Comparison of ENCODE assay signal across 9 cellular contexts in the genomic region with DNA sequence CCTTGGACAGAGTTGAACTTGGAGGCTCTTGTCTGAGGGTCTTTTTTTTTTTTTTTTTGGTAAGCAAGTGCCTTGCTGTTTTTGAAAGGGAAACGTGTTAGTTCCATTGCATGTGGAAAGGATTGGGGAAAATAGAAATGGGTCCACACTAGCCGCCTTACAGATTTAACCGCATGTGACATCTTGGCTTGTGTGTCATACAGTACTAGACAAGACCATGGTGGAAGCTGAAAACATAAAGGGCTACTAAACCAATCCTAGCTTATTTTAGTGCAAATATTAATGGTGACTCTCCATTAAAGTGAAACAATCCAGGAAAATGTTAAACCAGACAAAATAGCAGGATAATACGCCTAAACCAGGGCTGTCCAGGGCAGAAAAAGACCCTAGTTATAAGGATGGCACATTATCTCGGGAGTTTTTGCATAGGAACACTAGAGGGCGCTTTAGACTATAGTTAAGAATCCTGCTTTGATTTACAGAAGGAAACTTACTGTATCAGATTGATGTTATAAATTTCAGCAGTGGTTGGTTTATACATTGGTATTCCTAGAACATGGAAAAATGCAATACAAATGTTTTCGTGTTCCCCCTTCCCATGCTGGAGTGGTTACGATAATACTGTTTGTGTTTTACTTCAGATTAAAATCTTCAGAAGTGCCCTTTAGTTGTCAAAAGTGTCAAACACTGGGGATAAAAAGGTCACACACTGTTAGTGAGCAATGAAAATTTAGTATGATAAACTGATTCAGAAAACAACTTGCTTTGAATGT. TPM values are rescaled to one million over a fixed set of nuclear protein-coding genes. Genes with fewer than 3 reads are reported as not detected.
A peak's percentile ranks its signal among the peaks of the same experiment; 100 is the strongest.
DNase-seq lines count a peak whose midpoint lies in the region; ATAC-seq, FAIRE-seq and TF ChIP-seq lines count a peak whose summit lies in the region.
"Had no signal": no experiment of that assay in that cellular context is flagged by ENCODE, and none has a peak within 500 bp of the region (broad histone marks: within the 10 kb centered on the region; RNA-seq: fewer than 3 reads in every experiment).

No MANE protein-coding gene starts in this region.

- CTCF ChIA-PET in HEK293 (lab: Yijun Ruan, JAX), result interaction anchor here (0.6 to 12.3 kb wide), 39 partner anchors 10 to 1733 kb away, joined by 3 to 252 read pairs (median 4); no protein-coding TSS in a partner anchor

- no peak overlapping the region for H3K4me3 Mint-ChIP-seq in progenitor cell of endocrine pancreas (ENCODE audit: low read depth)

- no peak overlapping the region for H3K27ac ChIP-seq in HEK293 (ENCODE audit: extremely low read depth, low read depth, low read length)

- H3K27ac Mint-ChIP-seq in progenitor cell of endocrine pancreas, result no peak overlapping the region

- DNase-seq in SIG-M5 treated with dmso at 0.1 percent for 504 hours (lab: John Stamatoyannopoulos, UW; ENCODE audit: unreplicated experiment) (peak; percentile 53), SIG-M5 (lab: John Stamatoyannopoulos, UW) (no peak), NCI-H2029 (lab: John Stamatoyannopoulos, UW) (peak; percentile 70), foreskin melanocyte (peak; percentile 45), progenitor cell of endocrine pancreas (ENCODE audit: low spot score, unreplicated experiment) (no peak), omental fat pad (ENCODE audit: low spot score) (no peak)

- ATAC-seq in omental fat pad (ENCODE audit: low FRiP score), result no peak

- peaks cover 4% of the 10 kb centered on the region; the same call in 1 of the 2 replicates for H3K4me1 ChIP-seq in HEK293 (ENCODE audit: control insufficient read depth, insufficient read depth, low read length)

- H3K9me3 Mint-ChIP-seq in progenitor cell of endocrine pancreas (ENCODE audit: low read depth), result no peaks in the 10 kb centered on the region

- H3K27me3 Mint-ChIP-seq in progenitor cell of endocrine pancreas, result peaks cover 3% of the 10 kb centered on the region

- H3K4me1 Mint-ChIP-seq in progenitor cell of endocrine pancreas (ENCODE audit: low read depth), result no peaks in the 10 kb centered on the region

- peak; percentile 71 for FAIRE-seq in TTC549 (lab: Jason Lieb, UNC)

- POLR2A ChIA-PET in HEK293 (lab: Yijun Ruan, JAX), result interaction anchor here (0.5 kb wide), 1 partner anchor 207 kb away, joined by 3 read pairs; no protein-coding TSS in a partner anchor

- H3K36me3 Mint-ChIP-seq in progenitor cell of endocrine pancreas (ENCODE audit: insufficient read depth), result no peaks in the 10 kb centered on the region

- no peaks in the 10 kb centered on the region for H3K9me3 ChIP-seq in HEK293 (ENCODE audit: control insufficient read depth, insufficient read depth, low read depth, low read length)
- H3K9me3 ChIP-seq: BLaER1 treated with 17β-estradiol and CSF1 and Interleukin-3, amounts not matched to agents 10 nM and 100 nM had no signal

- H3K36me3 ChIP-seq in HEK293 (ENCODE audit: control insufficient read depth in 2 of 2, insufficient read depth in 1 of 2, low read length in 2 of 2), result no peaks in the 10 kb centered on the region
- H3K36me3 ChIP-seq: BLaER1 treated with 17β-estradiol and CSF1 and Interleukin-3, amounts not matched to agents 10 nM and 100 nM had no signal

- H3K4me3 ChIP-seq in HEK293 (ENCODE audit: low read depth, low read length), result no peak overlapping the region
- H3K4me3 ChIP-seq: BLaER1 treated with 17β-estradiol and CSF1 and Interleukin-3, amounts not matched to agents 10 nM and 100 nM had no signal

- TF ChIP-seq CTCF in HEK293 (tag by site-specific recombination; IDR thresholded peaks at IDR 0.05) (no peak), progenitor cell of endocrine pancreas (IDR thresholded peaks at IDR 0.05; ENCODE audit: unreplicated experiment) (peak; percentile 82), omental fat pad (IDR thresholded peaks at IDR 0.05) (peak in 1 of 3 donors; percentile 22)

TF ChIP-seq in HEK293, 187 proteins besides CTCF, POLR2A, EP300 and RAD21:
- peak; percentile 78; the same call in 1 of the 2 replicates for TF ChIP-seq GFI1B (tag by site-specific recombination; IDR thresholded peaks at IDR 0.05)
- peak; percentile 82 for TF ChIP-seq ZNF654 (tag by site-specific recombination; IDR thresholded peaks at IDR 0.05; ENCODE audit: low read depth)
- no peak for TF ChIP-seq ZNF768 (tag by site-specific recombination; IDR thresholded peaks at IDR 0.05)
- TF ChIP-seq ZFHX2 (tag by site-specific recombination; conservative IDR thresholded peaks at IDR 0.05), result no peak
- no peak for TF ChIP-seq ZNF791 (tag by site-specific recombination; IDR thresholded peaks at IDR 0.05)
TF ChIP-seq in HEK293: peak in this region for 2.

RNA-seq across cellular contexts. Expression of gene DEK, which starts 59.8 kb away (rescaled TPM):
- total RNA-seq in progenitor cell of endocrine pancreas, result 114 and 120 TPM in 2 replicates
- 100 to 1,000 TPM in 2 of 4 donors, 10 to 100 TPM in 2; 68.1 to 106 (median 91.6) TPM for total RNA-seq in omental fat pad

Comparison
In these comparisons a context has a peak if more than half of its experiments do, and no peak if none do; other contexts are left out.
1. DNase-seq: peak in SIG-M5 treated with dmso at 0.1 percent for 504 hours (single experiment), NCI-H2029 (single experiment) and foreskin melanocyte (single experiment); none in SIG-M5 (single experiment), progenitor cell of endocrine pancreas (single experiment) and omental fat pad (single experiment).